19 cellular contexts compared by ENCODE assay signal in the genomic region with DNA sequence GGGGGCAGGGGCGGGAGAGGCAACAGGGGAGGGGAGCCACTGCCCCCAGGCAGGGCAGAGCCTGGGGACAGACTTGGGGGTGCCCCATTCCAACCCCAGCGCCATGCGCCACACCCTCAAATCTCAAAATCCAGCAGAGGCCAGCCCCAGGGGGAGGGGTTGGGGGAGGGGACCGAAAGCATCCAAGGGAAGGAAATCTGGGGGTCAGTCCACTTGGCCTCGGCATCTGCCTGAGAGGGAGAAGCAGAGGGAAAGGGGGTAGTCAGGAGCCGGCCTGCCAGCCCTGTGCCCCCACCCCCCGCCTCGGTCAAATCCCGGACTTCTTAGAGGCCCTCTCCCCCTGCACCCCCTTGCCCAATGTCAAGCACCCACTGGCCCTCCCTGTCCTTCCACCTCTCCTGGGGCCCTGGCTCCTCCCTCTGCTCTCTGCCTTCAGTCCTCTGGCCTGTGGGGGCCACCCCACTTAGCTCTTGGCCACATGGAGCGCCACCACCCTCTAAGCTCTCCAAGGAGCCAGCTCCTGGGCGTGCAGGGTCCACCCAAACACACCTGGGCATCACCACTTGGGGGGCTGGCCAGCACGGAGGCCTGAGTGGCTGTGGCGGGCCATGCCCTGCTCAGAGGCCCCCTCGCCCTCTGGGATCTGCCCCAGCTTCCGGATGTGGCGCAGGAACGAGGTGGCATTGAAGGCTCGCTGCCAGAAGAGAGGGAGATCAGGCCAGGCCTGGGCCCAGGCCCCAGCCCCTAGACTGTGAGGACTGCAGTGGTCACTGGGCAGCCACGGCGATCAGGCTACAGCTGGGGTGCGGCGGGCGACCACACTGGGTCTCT. TPM values are rescaled to one million over a fixed set of nuclear protein-coding genes. Genes with fewer than 3 reads are reported as not detected.
DNase-seq lines count a peak whose midpoint lies in the region; ATAC-seq and TF ChIP-seq lines count a peak whose summit lies in the region.
"Had no signal": no experiment of that assay in that cellular context is flagged by ENCODE, and none has a peak within 500 bp of the region (broad histone marks: within the 10 kb centered on the region; RNA-seq: fewer than 3 reads in every experiment).

No MANE protein-coding gene starts in this region.

- TF ChIP-seq CTCF in natural killer cell (IDR thresholded peaks at IDR 0.05) (no peak), hepatocyte (IDR thresholded peaks at IDR 0.05; ENCODE audit: poor library complexity) (no peak)

- H3K27ac Mint-ChIP-seq in natural killer cell treated with Interleukin-12 subunit alpha and Interleukin-12 subunit beta and Interleukin-15 and Interleukin-18, amount 100 ng/mL, for 72 hours, result no peak overlapping the region
- H3K27ac Mint-ChIP-seq in natural killer cell (no peak overlapping the region), immature natural killer cell (no peak overlapping the region)
- H3K27ac Mint-ChIP-seq: CD14-positive monocyte; CD4-positive, alpha-beta memory T cell; H9 had no signal

- no peaks in the 10 kb centered on the region for H3K36me3 Mint-ChIP-seq in natural killer cell treated with Interleukin-12 subunit alpha and Interleukin-12 subunit beta and Interleukin-15 and Interleukin-18, amount 100 ng/mL, for 72 hours
- H3K36me3 Mint-ChIP-seq in natural killer cell (no peaks in the 10 kb centered on the region), immature natural killer cell (no peaks in the 10 kb centered on the region)
- H3K36me3 Mint-ChIP-seq: CD14-positive monocyte; CD4-positive, alpha-beta memory T cell had no signal

- H2AFZ ChIP-seq in hepatocyte (no peak overlapping the region), neuronal stem cell (ENCODE audit: low read length) (no peak overlapping the region)

- no peaks in the 10 kb centered on the region for H3K79me2 ChIP-seq in hepatocyte

- H3K4me2 ChIP-seq in hepatocyte, result no peak overlapping the region
- no peak overlapping the region for H3K4me2 ChIP-seq in neuronal stem cell (ENCODE audit: insufficient read depth, low read length, poor library complexity, severe bottlenecking)
- H3K4me2 ChIP-seq: BLaER1 had no signal

- no peaks in the 10 kb centered on the region for H3K4me1 ChIP-seq in hepatocyte (ENCODE audit: insufficient read depth)
- peaks cover 3 to 7% of the 10 kb centered on the region in 2 donors for H3K4me1 ChIP-seq in neuronal stem cell (ENCODE audit: control insufficient read depth in 2 of 2, insufficient read depth in 1 of 2, low read depth in 1 of 2, low read length in 2 of 2)
- H3K4me1 ChIP-seq: BLaER1 had no signal

- WGBS in hepatocyte (ENCODE audit: low lambda C conversion rate, missing lambda C conversion rate), result 88% methylated on average over 14 of the region's 23 CpGs
- WGBS in neuronal stem cell (ENCODE audit: extremely low coverage in 2 of 2, insufficient read length in 2 of 2, insufficient replicate concordance in 1 of 2), 2 donors, result no CpG with 5 or more reads among the region's 23 CpGs

- no peak overlapping the region for H3K14ac ChIP-seq in neuronal stem cell (ENCODE audit: low read length)

- H3K27ac ChIP-seq in hepatocyte (no peak overlapping the region), neuronal stem cell (replicated peaks; ENCODE audit: low read length) (no peak overlapping the region), substantia nigra (ENCODE audit: low read depth, low read length, poor library complexity, severe bottlenecking) (no peak overlapping the region)
- H3K27ac ChIP-seq: BLaER1 had no signal

- no peaks in the 10 kb centered on the region for H3K9me3 Mint-ChIP-seq in natural killer cell treated with Interleukin-12 subunit alpha and Interleukin-12 subunit beta and Interleukin-15 and Interleukin-18, amount 100 ng/mL, for 72 hours
- H3K9me3 Mint-ChIP-seq in natural killer cell (no peaks in the 10 kb centered on the region), immature natural killer cell (no peaks in the 10 kb centered on the region)
- H3K9me3 Mint-ChIP-seq: CD4-positive, alpha-beta memory T cell had no signal

- no peaks in the 10 kb centered on the region for H3K9me2 ChIP-seq in hepatocyte (replicated peaks; ENCODE audit: insufficient read depth)

- no peak overlapping the region for H3K4me3 ChIP-seq in hepatocyte
- no peak overlapping the region for H3K4me3 ChIP-seq in neuronal stem cell (ENCODE audit: low read length in 2 of 2)
- H3K4me3 ChIP-seq: BLaER1 had no signal

- H3K4me1 Mint-ChIP-seq in natural killer cell treated with Interleukin-12 subunit alpha and Interleukin-12 subunit beta and Interleukin-15 and Interleukin-18, amount 100 ng/mL, for 72 hours (ENCODE audit: low read depth in 2 of 2), result peaks cover 7 to 16% of the 10 kb centered on the region in 2 donors
- peaks cover 12 to 13% of the 10 kb centered on the region in 2 donors for H3K4me1 Mint-ChIP-seq in natural killer cell
- peaks cover 5 to 7% of the 10 kb centered on the region in 2 donors for H3K4me1 Mint-ChIP-seq in immature natural killer cell

- no peak overlapping the region for H3K4ac ChIP-seq in neuronal stem cell (ENCODE audit: low read length)

- no peak overlapping the region for H2BK5ac ChIP-seq in neuronal stem cell (ENCODE audit: low read length)

- H3K9me3 ChIP-seq in hepatocyte (ENCODE audit: low read depth) (no peaks in the 10 kb centered on the region), neuronal stem cell (replicated peaks in 1 of 2; ENCODE audit: control insufficient read depth in 2 of 2, insufficient read depth in 1 of 2, low read depth in 1 of 2, low read length in 2 of 2) (no peaks in the 10 kb centered on the region)

- no peak overlapping the region for H3K18ac ChIP-seq in neuronal stem cell (ENCODE audit: low read length)

- H3K27me3 ChIP-seq in hepatocyte (peaks cover 4% of the 10 kb centered on the region), neuronal stem cell (ENCODE audit: control insufficient read depth in 3 of 3, insufficient read depth in 3 of 3, low read depth in 1 of 3, low read length in 3 of 3) (peaks cover 0 to 6% (median 0%) of the 10 kb centered on the region in 3 experiments)

- H4K8ac ChIP-seq in neuronal stem cell (ENCODE audit: low read depth, low read length), result no peak overlapping the region

- intact Hi-C loops in natural killer cell (cut with micrococcal nuclease), result loop anchor here (2.0 to 5.0 kb wide), 4 partner anchors 115 to 728 kb away; no protein-coding TSS in a partner anchor

- H3K9ac ChIP-seq in neuronal stem cell (ENCODE audit: low read depth, low read length, poor library complexity), result no peak overlapping the region
- H3K9ac ChIP-seq: BLaER1 had no signal

- H3K36me3 ChIP-seq in hepatocyte (replicated peaks; ENCODE audit: insufficient read depth, low read depth) (no peaks in the 10 kb centered on the region), neuronal stem cell (replicated peaks in 1 of 2; ENCODE audit: control insufficient read depth in 2 of 2, insufficient read depth in 2 of 2, low read length in 2 of 2) (no peaks in the 10 kb centered on the region)
- H3K36me3 ChIP-seq: BLaER1 had no signal

- H4K91ac ChIP-seq in neuronal stem cell (ENCODE audit: low read depth, low read length, poor library complexity), result no peak overlapping the region

- peaks cover 20 to 28% of the 10 kb centered on the region in 2 donors for H3K27me3 Mint-ChIP-seq in natural killer cell treated with Interleukin-12 subunit alpha and Interleukin-12 subunit beta and Interleukin-15 and Interleukin-18, amount 100 ng/mL, for 72 hours
- H3K27me3 Mint-ChIP-seq in natural killer cell (ENCODE audit: low read depth in 2 of 2) (peaks cover 24 to 27% of the 10 kb centered on the region in 2 donors), immature natural killer cell (ENCODE audit: low read depth in 3 of 3) (peaks cover 3 to 15% (median 13%) of the 10 kb centered on the region in 3 donors)

- H3K79me1 ChIP-seq in neuronal stem cell (ENCODE audit: low read depth, low read length), result peaks cover 1% of the 10 kb centered on the region

- H4K20me1 ChIP-seq in hepatocyte (ENCODE audit: insufficient read depth, poor library complexity, severe bottlenecking), result no peaks in the 10 kb centered on the region
- H4K20me1 ChIP-seq: BLaER1 had no signal

- no peak overlapping the region for H2BK120ac ChIP-seq in neuronal stem cell (ENCODE audit: low read depth, low read length)

- peak overlapping the region; percentile 37 for H2BK15ac ChIP-seq in neuronal stem cell (ENCODE audit: low read length)

- H2BK12ac ChIP-seq in neuronal stem cell (ENCODE audit: low read length), result no peak overlapping the region

- no peak overlapping the region for H3K4me3 Mint-ChIP-seq in natural killer cell treated with Interleukin-12 subunit alpha and Interleukin-12 subunit beta and Interleukin-15 and Interleukin-18, amount 100 ng/mL, for 72 hours
- H3K4me3 Mint-ChIP-seq in natural killer cell, result no peak overlapping the region
- H3K4me3 Mint-ChIP-seq in immature natural killer cell, result no peak overlapping the region
- H3K4me3 Mint-ChIP-seq: CD14-positive monocyte, H9 had no signal

- no peak for ATAC-seq in natural killer cell treated with Interleukin-12 subunit alpha and Interleukin-12 subunit beta and Interleukin-15 and Interleukin-18, amount 100 ng/mL, for 72 hours
- no peak for ATAC-seq in natural killer cell

- peak; percentile 49 for DNase-seq in natural killer cell treated with Interleukin-12 subunit alpha and Interleukin-12 subunit beta and Interleukin-15 and Interleukin-18, amount 100 ng/mL, for 72 hours (ENCODE audit: low spot score)
- DNase-seq in natural killer cell (no peak), hepatocyte (ENCODE audit: low spot score) (peak; percentile 2), neuronal stem cell (ENCODE audit: low spot score) (no peak), pons (ENCODE audit: low spot score) (no peak), immature natural killer cell (no peak), substantia nigra (lab: John Stamatoyannopoulos, UW) (no peak), nucleus accumbens (lab: John Stamatoyannopoulos, UW) (no peak)
- DNase-seq: DMS153, DMS79, GDM1, GOT3 had no signal

- no peak overlapping the region for H3K23ac ChIP-seq in neuronal stem cell (ENCODE audit: low read depth, low read length, poor library complexity)

- H2AK5ac ChIP-seq in neuronal stem cell (ENCODE audit: low read depth, low read length), result no peak overlapping the region

RNA-seq across cellular contexts. Expression of a gene that starts 3.5 kb away (rescaled TPM):
- total RNA-seq in natural killer cell treated with Interleukin-12 subunit alpha and Interleukin-12 subunit beta and Interleukin-15 and Interleukin-18, amount 100 ng/mL, for 72 hours, result not detected
- total RNA-seq in natural killer cell (1 to 10 TPM in 1 of 3 donors, under 1 TPM in 2; 0.66 to 1.1 (median 0.97) TPM), hepatocyte (2.2 and 2.8 TPM in 2 replicates)
- polyA plus RNA-seq in hepatocyte (0.28 and 1.9 TPM in 2 replicates), immature natural killer cell (not detected)
- polyA plus RNA-seq in neuronal stem cell (2013, experiment 1 of 2), result 20.3 TPM
- polyA plus RNA-seq in neuronal stem cell (2013, experiment 2 of 2), result 20.9 TPM
- total RNA-seq: CD4-positive, alpha-beta memory T cell; Daoy; HepG2 had no signal
- polyA plus RNA-seq: AG04450; CD14-positive monocyte; CD4-positive, alpha-beta memory T cell had no signal

RNA-seq across cellular contexts. Expression of a gene that starts 17.6 kb away (rescaled TPM):
- total RNA-seq in natural killer cell treated with Interleukin-12 subunit alpha and Interleukin-12 subunit beta and Interleukin-15 and Interleukin-18, amount 100 ng/mL, for 72 hours, result 1 to 10 TPM; 2.3 to 4.1 TPM
- total RNA-seq in natural killer cell (1 to 10 TPM in 2 of 3 donors, under 1 TPM in 1; 0.77 to 2.5 (median 1.4) TPM), hepatocyte (19.5 and 28.4 TPM in 2 replicates)
- polyA plus RNA-seq in hepatocyte (32.5 and 36.7 TPM in 2 replicates), immature natural killer cell (under 1 TPM in 2 of 3 donors, not detected in 1; 0.07 to 0.09 TPM)
- 122 TPM for polyA plus RNA-seq in neuronal stem cell (2013, experiment 1 of 2)
- polyA plus RNA-seq in neuronal stem cell (2013, experiment 2 of 2), result 123 TPM

RNA-seq across cellular contexts. Expression of a gene that starts 23.1 kb away (rescaled TPM):
- total RNA-seq in natural killer cell treated with Interleukin-12 subunit alpha and Interleukin-12 subunit beta and Interleukin-15 and Interleukin-18, amount 100 ng/mL, for 72 hours, result not detected
- total RNA-seq in natural killer cell (not detected), hepatocyte (86.2 and 87.3 TPM in 2 replicates)
- polyA plus RNA-seq in hepatocyte (48.2 and 75.5 TPM in 2 replicates), immature natural killer cell (not detected)
- polyA plus RNA-seq in neuronal stem cell (2013, experiment 1 of 2), result 1.5 TPM
- polyA plus RNA-seq in neuronal stem cell (2013, experiment 2 of 2), result 1.4 TPM
- total RNA-seq: CD4-positive, alpha-beta memory T cell had no signal
- polyA plus RNA-seq: AG04450; CD14-positive monocyte; CD4-positive, alpha-beta memory T cell had no signal

RNA-seq across cellular contexts. Expression of a gene that starts 54.1 kb away (rescaled TPM):
- 100 to 1,000 TPM; 156 to 159 TPM for total RNA-seq in natural killer cell treated with Interleukin-12 subunit alpha and Interleukin-12 subunit beta and Interleukin-15 and Interleukin-18, amount 100 ng/mL, for 72 hours
- total RNA-seq in natural killer cell (100 to 1,000 TPM; 109 to 131 (median 119) TPM), hepatocyte (146 and 227 TPM in 2 replicates)
- polyA plus RNA-seq in hepatocyte (343 and 351 TPM in 2 replicates), immature natural killer cell (100 to 1,000 TPM; 367 to 491 (median 373) TPM)
- 53.3 TPM for polyA plus RNA-seq in neuronal stem cell (2013, experiment 1 of 2)
- 53.2 TPM for polyA plus RNA-seq in neuronal stem cell (2013, experiment 2 of 2)

RNA-seq across cellular contexts. Expression of a gene that starts 54.5 kb away (rescaled TPM):
- total RNA-seq in natural killer cell treated with Interleukin-12 subunit alpha and Interleukin-12 subunit beta and Interleukin-15 and Interleukin-18, amount 100 ng/mL, for 72 hours, result 10 to 100 TPM in 1 of 2 donors, 1 to 10 TPM in 1; 7.4 to 12.2 TPM
- total RNA-seq in natural killer cell (10 to 100 TPM; 12.2 to 13.9 (median 13.8) TPM), hepatocyte (8.3 and 10.5 TPM in 2 replicates)
- polyA plus RNA-seq in hepatocyte (14.2 and 14.8 TPM in 2 replicates), immature natural killer cell (1 to 10 TPM; 1.7 to 3.2 (median 2.0) TPM)
- 4.4 TPM for polyA plus RNA-seq in neuronal stem cell (2013, experiment 1 of 2)
- polyA plus RNA-seq in neuronal stem cell (2013, experiment 2 of 2), result 4.2 TPM

Comparison
In these comparisons a context has a peak if more than half of its experiments do, and no peak if none do; other contexts are left out.
1. DNase-seq: peak in natural killer cell treated with Interleukin-12 subunit alpha and Interleukin-12 subunit beta and Interleukin-15 and Interleukin-18, amount 100 ng/mL, for 72 hours (single experiment) and hepatocyte (single experiment); none in natural killer cell (single experiment), neuronal stem cell (single experiment), pons (single experiment), immature natural killer cell (0 of 3), substantia nigra (0 of 49) and nucleus accumbens (0 of 56).
2. RNA of a gene that starts 23.1 kb away (total RNA-seq): 86.2 to 87.3 TPM in hepatocyte; not detected in natural killer cell treated with Interleukin-12 subunit alpha and Interleukin-12 subunit beta and Interleukin-15 and Interleukin-18, amount 100 ng/mL, for 72 hours and not detected in natural killer cell; every median in the first group is over 10 times any median in the second.